ENCODE assay signal across 8 cellular contexts in genomic region chr7:102363549-102364393, GRCh38. TPM values are rescaled to one million over a fixed set of nuclear protein-coding genes. Genes with fewer than 3 reads are reported as not detected.
A peak's percentile ranks its signal among the peaks of the same experiment; 100 is the strongest.
DNase-seq lines count a peak whose midpoint lies in the region.
"Not testable (repeated sequence)": the region's sequence is repeated elsewhere in the genome, so short reads cannot be mapped to it uniquely, and the experiment has no call there.

No MANE protein-coding gene starts in this region.

- H3K9me3 ChIP-seq in HAP-1; MG63; neuron (ENCODE audit: low read length): not testable (repeated sequence)

- DNase-seq in GDM1 (lab: John Stamatoyannopoulos, UW), result peak; percentile 97
- DNase-seq in HAP-1 (ENCODE audit: low spot score in 2 of 2), result peak; percentile 96 to 97
- peak; percentile 96 for DNase-seq in MG63
- peak; percentile 97 for DNase-seq in SHP77 (lab: John Stamatoyannopoulos, UW)
- DNase-seq in activated gamma-delta T cell treated with Interleukin-2 at 50 U/mL for 16 hours, result peak; percentile 93
- peak; percentile 97 for DNase-seq in foreskin melanocyte
- peak; percentile 98 for DNase-seq in stromal cell of bone marrow (ENCODE audit: low read depth)

- not testable (repeated sequence) for H3K4me1 ChIP-seq in HAP-1; neuron (ENCODE audit: insufficient read depth, low read length)

- H3K4me3 ChIP-seq in HAP-1 (peak overlapping the region; percentile 78), MG63 (peak overlapping the region; percentile 68), neuron (ENCODE audit: low read length) (peak overlapping the region; percentile 52)

- H3K36me3 ChIP-seq in HAP-1 (replicated peaks); MG63; neuron (ENCODE audit: insufficient read depth, low read length): not testable (repeated sequence)

- not testable (repeated sequence) for H3K27me3 ChIP-seq in HAP-1 (ENCODE audit: low read depth); MG63; neuron (ENCODE audit: insufficient read depth, low read length)

- in situ Hi-C loops in HAP-1 (cut with MboI; ENCODE audit: low sequenced_read_pairs), result not testable (repeated sequence)

- peak overlapping the region; percentile 40 for H2AFZ ChIP-seq in neuron (ENCODE audit: low read depth, low read length)

RNA-seq across cellular contexts. Expression of gene SPDYE6, which starts 7.5 kb away (rescaled TPM):
- total RNA-seq in MG63 (2014; rRNA removed; shearing (Covaris generic); ENCODE audit: low replicate concordance), result not detected in 2 replicates

RNA-seq across cellular contexts. Expression of gene PRKRIP1, which starts 32.4 kb away (rescaled TPM):
- 7.6 and 16.2 TPM in 2 replicates for total RNA-seq in MG63 (2014; rRNA removed; shearing (Covaris generic); ENCODE audit: low replicate concordance)

Comparison
In these comparisons a context has a peak if more than half of its experiments do, and no peak if none do; other contexts are left out.
1. Peak in every context shown above with its lines: DNase-seq and H3K4me3 ChIP-seq.